In the genomic region with DNA sequence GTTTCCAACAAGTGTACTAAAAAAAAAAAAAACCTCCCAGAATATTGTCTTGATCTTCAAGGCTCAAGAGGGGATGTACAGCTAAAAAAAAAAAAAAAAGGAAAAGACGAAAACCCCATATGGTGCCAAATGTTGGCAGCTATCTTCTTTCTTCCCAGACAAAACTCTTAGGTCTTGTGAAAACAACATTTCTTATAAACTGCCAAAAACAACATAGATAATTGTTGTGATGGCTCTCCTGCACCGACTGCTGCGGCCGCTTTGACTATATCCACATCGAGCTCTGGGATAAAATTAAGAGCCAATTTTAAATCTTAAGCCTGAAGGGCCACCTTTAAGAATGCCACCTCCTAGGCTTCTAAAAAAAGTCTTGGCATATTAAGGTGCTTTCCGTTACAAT, we compare ENCODE assay signal across 19 cellular contexts. TPM values are rescaled to one million over a fixed set of nuclear protein-coding genes. Genes with fewer than 3 reads are reported as not detected.
A peak's percentile ranks its signal among the peaks of the same experiment; 100 is the strongest.
DNase-seq lines count a peak whose midpoint lies in the region; ATAC-seq and TF ChIP-seq lines count a peak whose summit lies in the region.
"Had no signal": no experiment of that assay in that cellular context is flagged by ENCODE, and none has a peak within 500 bp of the region (broad histone marks: within the 10 kb centered on the region; RNA-seq: fewer than 3 reads in every experiment).

No MANE protein-coding gene starts in this region.

- no peaks in the 10 kb centered on the region for H3K9me3 Mint-ChIP-seq in neural progenitor cell
- H3K9me3 Mint-ChIP-seq: activated naive CD8-positive, alpha-beta T cell treated with anti-CD3 and anti-CD28 coated beads, Interleukin-2, amount 50 U/mL, for 24 hours had no signal

- H2BK15ac ChIP-seq in IMR-90 (ENCODE audit: low read depth, low read length) = no peak overlapping the region

- no peak for TF ChIP-seq POLR2A in IMR-90 (IDR thresholded peaks at IDR 0.05; ENCODE audit: low read depth, low read length)

- H3F3A ChIP-seq in neural progenitor cell (ENCODE audit: low read depth) = no peaks in the 10 kb centered on the region

- H3K9me1 ChIP-seq in IMR-90 (ENCODE audit: insufficient read depth, low read length) = peaks cover 12% of the 10 kb centered on the region

- no peak overlapping the region for H4K91ac ChIP-seq in IMR-90 (ENCODE audit: insufficient read depth, low read depth, low read length)

- H3K9ac ChIP-seq in IMR-90 (ENCODE audit: low read depth, low read length) (no peak overlapping the region), skeletal muscle satellite cell (ENCODE audit: low read depth, low read length) (peak overlapping the region; percentile 42), neural progenitor cell (no peak overlapping the region)

- POLR2A ChIA-PET in IMR-90 (lab: Charles Lee; ENCODE audit: unreplicated experiment) = no interaction called here

- H3K36me3 Mint-ChIP-seq in neural progenitor cell = no peaks in the 10 kb centered on the region

- H2AK5ac ChIP-seq in IMR-90 (ENCODE audit: low read depth, low read length) = no peak overlapping the region

- H3K27me3 Mint-ChIP-seq in neural progenitor cell (ENCODE audit: insufficient read depth, low read depth) = no peaks in the 10 kb centered on the region
- H3K27me3 Mint-ChIP-seq: activated naive CD8-positive, alpha-beta T cell treated with anti-CD3 and anti-CD28 coated beads, Interleukin-2, amount 50 U/mL, for 24 hours had no signal

- BruUV-seq in IMR-90 (replicated peaks; lab: Mats Ljungman, UMichigan) = no TSS peak

- H3K9me2 ChIP-seq in hepatocyte (replicated peaks; ENCODE audit: insufficient read depth) = no peaks in the 10 kb centered on the region

- TF ChIP-seq RAD21 in IMR-90 (IDR thresholded peaks at IDR 0.05; ENCODE audit: low read length) = no peak

- peaks cover 7 to 43% of the 10 kb centered on the region in 2 experiments; a peak in 3 of 4 replicates for H3K79me1 ChIP-seq in IMR-90 (ENCODE audit: low read depth in 1 of 2, low read length in 2 of 2)

- no peak overlapping the region for H2BK20ac ChIP-seq in IMR-90 (ENCODE audit: low read depth, low read length)

- no peak overlapping the region; the same call in 1 of the 2 replicates for H3K23ac ChIP-seq in IMR-90 (ENCODE audit: low read depth, low read length)

- H3K4me1 ChIP-seq in IMR-90 (ENCODE audit: control insufficient read depth, insufficient read depth, low read length) (peaks cover 24% of the 10 kb centered on the region), hepatocyte (ENCODE audit: insufficient read depth) (peaks cover 52% of the 10 kb centered on the region), skeletal muscle satellite cell (ENCODE audit: control insufficient read depth, insufficient read depth, low read length) (peaks cover 95% of the 10 kb centered on the region), neural progenitor cell (peaks cover 7% of the 10 kb centered on the region)

- H3K18ac ChIP-seq in IMR-90 (ENCODE audit: low read depth, low read length) = 0 out of 2 replicates have a peak overlapping the region, but pooled peaks have one; percentile 23

- H3K4ac ChIP-seq in IMR-90 (ENCODE audit: low read depth, low read length) = no peak overlapping the region

- 0 out of 2 replicates have a peak overlapping the region, but pooled peaks have one; percentile 28 for H3K14ac ChIP-seq in IMR-90 (replicated peaks; ENCODE audit: low read depth, low read length)

- H3K4me3 Mint-ChIP-seq in neural progenitor cell = no peak overlapping the region
- H3K4me3 Mint-ChIP-seq: activated naive CD8-positive, alpha-beta T cell treated with anti-CD3 and anti-CD28 coated beads, Interleukin-2, amount 50 U/mL, for 24 hours; CD14-positive monocyte had no signal

- H3K4me1 Mint-ChIP-seq in neural progenitor cell = peaks cover 51% of the 10 kb centered on the region
- H3K4me1 Mint-ChIP-seq: activated naive CD8-positive, alpha-beta T cell treated with anti-CD3 and anti-CD28 coated beads, Interleukin-2, amount 50 U/mL, for 24 hours had no signal

- dilution Hi-C loops in IMR-90 (cut with HindIII; ENCODE audit: low sequenced_read_pairs, unreplicated experiment) = no loop called here

- H2AFZ ChIP-seq in IMR-90 (replicated peaks; ENCODE audit: low read length, poor library complexity) (no peak overlapping the region), hepatocyte (no peak overlapping the region), neural progenitor cell (replicated peaks) (no peak overlapping the region)

- H2BK5ac ChIP-seq in IMR-90 (ENCODE audit: low read depth, low read length, poor library complexity, severe bottlenecking) = no peak overlapping the region

- no peak overlapping the region for H2BK120ac ChIP-seq in IMR-90 (ENCODE audit: low read depth, low read length)

- H3K27me3 ChIP-seq in IMR-90 (ENCODE audit: control insufficient read depth, insufficient read depth, low read length) (no peaks in the 10 kb centered on the region), brain microvascular endothelial cell (replicated peaks) (no peaks in the 10 kb centered on the region), hepatocyte (no peaks in the 10 kb centered on the region), skeletal muscle satellite cell (ENCODE audit: control insufficient read depth, insufficient read depth, low read length) (no peaks in the 10 kb centered on the region), neural progenitor cell (no peaks in the 10 kb centered on the region)
- H3K27me3 ChIP-seq: right atrium auricular region, suprapubic skin had no signal

- H3K36me3 ChIP-seq in IMR-90 (ENCODE audit: control insufficient read depth, insufficient read depth, low read length) (no peaks in the 10 kb centered on the region), brain microvascular endothelial cell (replicated peaks) (no peaks in the 10 kb centered on the region), hepatocyte (replicated peaks; ENCODE audit: insufficient read depth, low read depth) (no peaks in the 10 kb centered on the region), skeletal muscle satellite cell (ENCODE audit: insufficient read depth, low read length) (no peaks in the 10 kb centered on the region), neural progenitor cell (no peaks in the 10 kb centered on the region)
- H3K36me3 ChIP-seq: right atrium auricular region, suprapubic skin had no signal

- CTCF ChIA-PET in IMR-90 (lab: Yijun Ruan, JAX) = no interaction called here

- no peak overlapping the region for H4K5ac ChIP-seq in IMR-90 (ENCODE audit: low read depth, low read length)

- H3K4me2 ChIP-seq in IMR-90 (ENCODE audit: low read depth, low read length) = no peak overlapping the region
- peak overlapping the region; percentile 46 for H3K4me2 ChIP-seq in hepatocyte
- H3K4me2 ChIP-seq in skeletal muscle satellite cell (ENCODE audit: low read length) = peak overlapping the region; percentile 76
- H3K4me2 ChIP-seq in neural progenitor cell = no peak overlapping the region

- H2AK9ac ChIP-seq in IMR-90 (replicated peaks; ENCODE audit: low read depth, low read length, poor library complexity) = no peak overlapping the region

- no peak overlapping the region for H3K27ac Mint-ChIP-seq in neural progenitor cell
- H3K27ac Mint-ChIP-seq: activated naive CD8-positive, alpha-beta T cell treated with anti-CD3 and anti-CD28 coated beads, Interleukin-2, amount 50 U/mL, for 24 hours had no signal

- WGBS in IMR-90 (ENCODE audit: extremely low coverage in 2 of 2, insufficient read length in 1 of 2), 2 experiments = 80% methylated on average over 3 of the region's 6 CpGs; no CpG with 5 or more reads in 1 of the 2 experiments
- 72% methylated on average over 6 of the region's 6 CpGs for WGBS in hepatocyte (ENCODE audit: low lambda C conversion rate, missing lambda C conversion rate)

- H3K27ac ChIP-seq in IMR-90 (ENCODE audit: insufficient read depth, low read length) = no peak overlapping the region
- peak overlapping the region; percentile 90 for H3K27ac ChIP-seq in brain microvascular endothelial cell
- no peak overlapping the region for H3K27ac ChIP-seq in hepatocyte
- H3K27ac ChIP-seq in neural progenitor cell = no peak overlapping the region
- H3K27ac ChIP-seq: suprapubic skin had no signal

- no peak overlapping the region for H3K4me3 ChIP-seq in IMR-90 (ENCODE audit: insufficient read depth, low read depth, low read length)
- no peak overlapping the region for H3K4me3 ChIP-seq in brain microvascular endothelial cell (ENCODE audit: low read depth, low read length)
- no peak overlapping the region for H3K4me3 ChIP-seq in hepatocyte
- H3K4me3 ChIP-seq in skeletal muscle satellite cell (ENCODE audit: low read length) = no peak overlapping the region
- H3K4me3 ChIP-seq in neural progenitor cell = no peak overlapping the region
- H3K4me3 ChIP-seq: right atrium auricular region, suprapubic skin had no signal

- H3K9me3 ChIP-seq in IMR-90 (ENCODE audit: control insufficient read depth, insufficient read depth, low read length) (no peaks in the 10 kb centered on the region), hepatocyte (ENCODE audit: low read depth) (no peaks in the 10 kb centered on the region), skeletal muscle satellite cell (replicated peaks; ENCODE audit: low read length) (no peaks in the 10 kb centered on the region), neural progenitor cell (ENCODE audit: low read depth) (no peaks in the 10 kb centered on the region)
- H3K9me3 ChIP-seq: right atrium auricular region, suprapubic skin had no signal

- ATAC-seq in IMR-90 (ENCODE audit: low read depth) = no peak
- ATAC-seq in Right ventricle myocardium superior (ENCODE audit: poor library complexity) = no peak
- ATAC-seq: activated naive CD8-positive, alpha-beta T cell treated with anti-CD3 and anti-CD28 coated beads, Interleukin-2, amount 50 U/mL, for 24 hours; left lobe of liver had no signal

- TF ChIP-seq CTCF in IMR-90 (conservative IDR thresholded peaks at IDR 0.05; ENCODE audit: low read depth, low read length) = no peak
- TF ChIP-seq CTCF in brain microvascular endothelial cell (IDR thresholded peaks at IDR 0.05; ENCODE audit: low read depth, low read length, missing control alignments) = no peak
- TF ChIP-seq CTCF in hepatocyte (IDR thresholded peaks at IDR 0.05; ENCODE audit: poor library complexity) = no peak
- TF ChIP-seq CTCF in neural progenitor cell (IDR thresholded peaks at IDR 0.05) = no peak

- H4K8ac ChIP-seq in IMR-90 (ENCODE audit: low read depth in 2 of 2, low read length in 2 of 2) = no peak overlapping the region; a peak in 1 of 4 replicates

- DNase-seq in IMR-90 = no peak
- DNase-seq in brain microvascular endothelial cell = no peak
- no peak for DNase-seq in hepatocyte (ENCODE audit: low spot score)
- no peak for DNase-seq in SKM-1 treated with dmso at 0.1 percent for 144 hours (lab: John Stamatoyannopoulos, UW; ENCODE audit: unreplicated experiment)
- DNase-seq in neural progenitor cell (ENCODE audit: low spot score) = no peak
- no peak for DNase-seq in Right ventricle myocardium superior
- no peak for DNase-seq in NCI-H524 (lab: John Stamatoyannopoulos, UW)
- DNase-seq: activated CD4-positive, alpha-beta T cell treated with anti-CD3 and anti-CD28 coated beads for 1 hour; activated naive CD8-positive, alpha-beta T cell treated with anti-CD3 and anti-CD28 coated beads, Interleukin-2, amount 50 U/mL, for 24 hours; glutamatergic neuron; H7; KG1; NCI-H2029; NCI-H510A had no signal

- in situ Hi-C loops in IMR-90 (cut with MboI; ENCODE audit: low sequenced_read_pairs) (no loop called here), brain microvascular endothelial cell (cut with HindIII; ENCODE audit: low pct_ligation_motif_present, low sequenced_read_pairs) (no loop called here)

- H4K20me1 ChIP-seq in IMR-90 (ENCODE audit: insufficient read depth, low read length) (peaks cover 4% of the 10 kb centered on the region; the same call in 1 of the 2 replicates), hepatocyte (ENCODE audit: insufficient read depth, poor library complexity, severe bottlenecking) (no peaks in the 10 kb centered on the region), neural progenitor cell (ENCODE audit: low read depth) (no peaks in the 10 kb centered on the region)

- H3K79me2 ChIP-seq in hepatocyte (peaks cover 94% of the 10 kb centered on the region), neural progenitor cell (ENCODE audit: low read depth) (no peaks in the 10 kb centered on the region)

- intact Hi-C loops in IMR-90 (cut with micrococcal nuclease) = loop anchor here (2.0 to 5.0 kb wide), 2 partner anchors 15 to 171 kb away; no protein-coding TSS in a partner anchor
- intact Hi-C loops in Right ventricle myocardium superior (cut with DNase I) = no loop called here

- no peak overlapping the region for H3K56ac ChIP-seq in IMR-90 (ENCODE audit: extremely low read depth, insufficient read depth, low read length)

RNA-seq across cellular contexts. Expression of a gene that starts 23.5 kb away (rescaled TPM):
- total RNA-seq in IMR-90 (2012; rRNA removed) (90.7 and 105 TPM in 2 replicates), hepatocyte (58.7 and 63.3 TPM in 2 replicates), neural progenitor cell (ENCODE audit: low replicate concordance) (2.5 and 4.7 TPM in 2 replicates), Right ventricle myocardium superior (14.9 TPM)
- polyA plus RNA-seq in IMR-90 (2012; rRNA removed) (15.6 and 19.8 TPM in 2 replicates), hepatocyte (30.2 and 35.5 TPM in 2 replicates)
- 4.4 and 11.0 TPM in 2 replicates for polyA plus RNA-seq in IMR-90 (2012; cell fraction: cytosol; rRNA removed)
- polyA plus RNA-seq in IMR-90 (2012; cell fraction: nucleus; rRNA removed; ENCODE audit: low replicate concordance) = 13.5 and 32.1 TPM in 2 replicates
- total RNA-seq in skeletal muscle satellite cell (2012; rRNA removed) = 54.8 and 55.0 TPM in 2 replicates

Comparison
In these comparisons a context has a peak if more than half of its experiments do, and no peak if none do; other contexts are left out.
1. H3K4me2 ChIP-seq: peak in hepatocyte (single experiment) and skeletal muscle satellite cell (single experiment); none in IMR-90 (single experiment) and neural progenitor cell (single experiment).